Comparison of ENCODE assay signal across 2 cellular contexts in genomic region chr12:121064586-121064985, GRCh38. TPM values are rescaled to one million over a fixed set of nuclear protein-coding genes. Genes with fewer than 3 reads are reported as not detected.
"Had no signal": no experiment of that assay in that cellular context is flagged by ENCODE, and none has a peak within 500 bp of the region (broad histone marks: within the 10 kb centered on the region; RNA-seq: fewer than 3 reads in every experiment).

No MANE protein-coding gene starts in this region.

RNA-seq across cellular contexts. Expression of gene OASL, which starts 25.5 kb away (rescaled TPM):
- total RNA-seq: H7, HFFc6 had no signal
